ENCODE assay signal across 8 cellular contexts in the genomic region with DNA sequence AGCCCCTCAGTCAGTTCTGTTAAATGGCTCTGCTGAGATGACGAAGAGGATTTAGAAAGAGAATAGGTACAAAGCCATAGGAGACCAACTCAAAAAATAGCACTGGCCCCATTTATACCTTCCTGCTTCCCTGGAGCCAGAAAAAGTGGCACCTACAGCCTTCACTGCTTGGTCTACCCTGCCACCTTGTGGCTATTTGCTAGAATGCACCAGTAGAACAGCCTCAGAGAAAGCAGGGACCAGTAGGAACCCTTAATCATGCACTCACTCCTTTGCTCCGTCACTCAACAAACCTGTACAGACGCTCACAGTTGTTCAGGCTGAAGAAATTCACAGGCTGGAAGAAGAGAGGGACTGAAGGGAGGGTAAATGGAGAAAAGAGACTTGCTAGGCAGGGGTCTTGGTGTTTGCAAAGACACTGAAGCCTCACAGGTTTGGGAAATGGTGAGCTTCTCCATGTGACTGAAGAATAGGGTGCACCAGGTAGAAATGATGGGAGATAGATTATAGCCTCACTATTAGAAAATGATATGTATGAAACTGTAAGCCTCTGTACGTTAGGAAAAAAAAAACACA. TPM values are rescaled to one million over a fixed set of nuclear protein-coding genes. Genes with fewer than 3 reads are reported as not detected.
DNase-seq lines count a peak whose midpoint lies in the region; ATAC-seq and TF ChIP-seq lines count a peak whose summit lies in the region.

No MANE protein-coding gene starts in this region.

- H3K79me2 ChIP-seq in GM23338 (replicated peaks; ENCODE audit: insufficient read depth), result no peaks in the 10 kb centered on the region

- peak; percentile 79 for DNase-seq in EL
- DNase-seq in GM23338 (ENCODE audit: low spot score), result peak; percentile 88
- DNase-seq in LoVo (ENCODE audit: low spot score), result peak; percentile 80
- peak in 2 of 3 donors; percentile 64 to 91 for DNase-seq in Peyer's patch
- DNase-seq in activated T-cell treated with anti-CD3 and anti-CD28 coated beads, Interleukin-2, amount 50 U/mL, for 72 hours, result peak; percentile 68 to 79
- DNase-seq in fibroblast of peridontal ligament (ENCODE audit: extremely low read depth), result peak; percentile 79
- DNase-seq in occipital lobe (lab: John Stamatoyannopoulos, UW), result peak; percentile 59
- peak; percentile 78 for DNase-seq in transverse colon

- TF ChIP-seq EP300 in transverse colon (IDR thresholded peaks at IDR 0.05; ENCODE audit: low read depth), result no peak

- H3K9me2 ChIP-seq in GM23338 (ENCODE audit: insufficient read depth), result no peaks in the 10 kb centered on the region

- TF ChIP-seq POLR2A in Peyer's patch (IDR thresholded peaks at IDR 0.05) (no peak), transverse colon (IDR thresholded peaks at IDR 0.05) (no peak)

- no peaks in the 10 kb centered on the region for H4K20me1 ChIP-seq in GM23338 (replicated peaks; ENCODE audit: insufficient read depth)

- no peaks in the 10 kb centered on the region for H3K27me3 ChIP-seq in GM23338 (ENCODE audit: insufficient read depth)
- H3K27me3 ChIP-seq in Peyer's patch, result no peaks in the 10 kb centered on the region
- H3K27me3 ChIP-seq in transverse colon, result no peaks in the 10 kb centered on the region

- H3F3A ChIP-seq in GM23338 (replicated peaks; ENCODE audit: low read depth), result no peaks in the 10 kb centered on the region

- TF ChIP-seq CTCF in GM23338 (conservative IDR thresholded peaks at IDR 0.05; ENCODE audit: low read depth in 2 of 2), result peak; percentile 94 to 99
- peak; percentile 70 to 96 (median 91) for TF ChIP-seq CTCF in Peyer's patch (IDR thresholded peaks at IDR 0.05)
- TF ChIP-seq CTCF in transverse colon (IDR thresholded peaks at IDR 0.05), result peak; percentile 83 to 94 (median 91)

- H3K36me3 ChIP-seq in GM23338 (ENCODE audit: insufficient read depth) (no peaks in the 10 kb centered on the region), Peyer's patch (no peaks in the 10 kb centered on the region), transverse colon (no peaks in the 10 kb centered on the region)

- H3K27ac Mint-ChIP-seq in GM23338, result no peak overlapping the region
- H3K27ac Mint-ChIP-seq in activated T-cell treated with anti-CD3 and anti-CD28 coated beads, Interleukin-2, amount 50 U/mL, for 72 hours, result no peak overlapping the region

- H3K4me1 ChIP-seq in GM23338 (ENCODE audit: insufficient read depth) (peaks cover 3% of the 10 kb centered on the region; the same call in 1 of the 2 replicates), Peyer's patch (no peaks in the 10 kb centered on the region), transverse colon (peaks cover 0 to 5% (median 0%) of the 10 kb centered on the region in 4 donors)

- intact Hi-C loops in transverse colon (cut with DNase I; ENCODE audit: low total_unique reads), result no loop called here

- peak; percentile 95 for ATAC-seq in GM23338
- peak; percentile 78 to 81 for ATAC-seq in activated T-cell treated with anti-CD3 and anti-CD28 coated beads, Interleukin-2, amount 50 U/mL, for 72 hours (replicated peaks in 1 of 2)

- no peaks in the 10 kb centered on the region for H3K9me3 Mint-ChIP-seq in GM23338
- H3K9me3 Mint-ChIP-seq in activated T-cell treated with anti-CD3 and anti-CD28 coated beads, Interleukin-2, amount 50 U/mL, for 72 hours, result no peaks in the 10 kb centered on the region

- in situ Hi-C loops in transverse colon (cut with MboI; ENCODE audit: low pct_ligation_motif_present in 1 of 4, low pct_unique_long_range_greater_than_20kb in 1 of 4, low sequenced_read_pairs in 3 of 4), result no loop called here

- peaks cover 3% of the 10 kb centered on the region; the same call in 2 of the 3 replicates for H3K4me1 Mint-ChIP-seq in GM23338
- H3K4me1 Mint-ChIP-seq in activated T-cell treated with anti-CD3 and anti-CD28 coated beads, Interleukin-2, amount 50 U/mL, for 72 hours (ENCODE audit: low read depth), result peaks cover 14% of the 10 kb centered on the region

- no peak overlapping the region for H2AFZ ChIP-seq in GM23338

- no peaks in the 10 kb centered on the region for H3K36me3 Mint-ChIP-seq in GM23338 (ENCODE audit: low read depth)
- no peaks in the 10 kb centered on the region for H3K36me3 Mint-ChIP-seq in activated T-cell treated with anti-CD3 and anti-CD28 coated beads, Interleukin-2, amount 50 U/mL, for 72 hours (ENCODE audit: insufficient read depth in 2 of 2)

- no peak overlapping the region for H3K4me3 Mint-ChIP-seq in GM23338
- H3K4me3 Mint-ChIP-seq in activated T-cell treated with anti-CD3 and anti-CD28 coated beads, Interleukin-2, amount 50 U/mL, for 72 hours, result no peak overlapping the region

- H3K27ac ChIP-seq in GM23338 (ENCODE audit: low read depth) (no peak overlapping the region), Peyer's patch (no peak overlapping the region), transverse colon (no peak overlapping the region)

- H3K27me3 Mint-ChIP-seq in GM23338 (ENCODE audit: insufficient read depth, low read depth, poor library complexity), result no peaks in the 10 kb centered on the region
- H3K27me3 Mint-ChIP-seq in activated T-cell treated with anti-CD3 and anti-CD28 coated beads, Interleukin-2, amount 50 U/mL, for 72 hours (ENCODE audit: low read depth), result no peaks in the 10 kb centered on the region

- H3K9me3 ChIP-seq in Peyer's patch, result no peaks in the 10 kb centered on the region
- no peaks in the 10 kb centered on the region for H3K9me3 ChIP-seq in transverse colon

- WGBS in transverse colon (ENCODE audit: low coverage in 1 of 2), 2 donors, result 5 to 28% methylated on average over 2 to 4 of the region's 4 CpGs

- no peak overlapping the region for H3K4me2 ChIP-seq in GM23338

- H3K4me3 ChIP-seq in GM23338, result no peak overlapping the region
- no peak overlapping the region for H3K4me3 ChIP-seq in Peyer's patch
- no peak overlapping the region for H3K4me3 ChIP-seq in transverse colon

RNA-seq across cellular contexts. Expression of a gene that starts 12.1 kb away (rescaled TPM):
- total RNA-seq in GM23338 (2014; rRNA removed; shearing (Covaris generic)), result not detected in 2 replicates
- not detected in 2 replicates for polyA plus RNA-seq in GM23338 (2016; fragmentation: Nextera tagmentation; extraction: Ambion mirVana)
- total RNA-seq in Peyer's patch, result not detected
- total RNA-seq in activated T-cell treated with anti-CD3 and anti-CD28 coated beads, Interleukin-2, amount 50 U/mL, for 72 hours, result not detected
- total RNA-seq in occipital lobe, result not detected
- total RNA-seq in transverse colon, result not detected

RNA-seq across cellular contexts. Expression of a gene that starts 30.8 kb away (rescaled TPM):
- total RNA-seq in GM23338 (2014; rRNA removed; shearing (Covaris generic)), result 5.4 and 5.9 TPM in 2 replicates
- polyA plus RNA-seq in GM23338 (2016; fragmentation: Nextera tagmentation; extraction: Ambion mirVana), result 2.5 and 2.6 TPM in 2 replicates
- total RNA-seq in Peyer's patch (10 to 100 TPM in 3 of 4 donors, 1 to 10 TPM in 1; 7.4 to 79.2 (median 25.7) TPM), occipital lobe (7.5 TPM), transverse colon (10 to 100 TPM; 18.7 to 65.5 (median 32.5) TPM)
- total RNA-seq in activated T-cell treated with anti-CD3 and anti-CD28 coated beads, Interleukin-2, amount 50 U/mL, for 72 hours, result 100 to 1,000 TPM; 106 to 118 TPM

RNA-seq across cellular contexts. Expression of a gene that starts 44.3 kb away (rescaled TPM):
- not detected in 2 replicates for total RNA-seq in GM23338 (2014; rRNA removed; shearing (Covaris generic))
- polyA plus RNA-seq in GM23338 (2016; fragmentation: Nextera tagmentation; extraction: Ambion mirVana), result 3.2 and 3.9 TPM in 2 replicates
- total RNA-seq in Peyer's patch, result 10 to 100 TPM; 15.9 to 97.6 (median 46.5) TPM
- total RNA-seq in activated T-cell treated with anti-CD3 and anti-CD28 coated beads, Interleukin-2, amount 50 U/mL, for 72 hours, result not detected
- 5.6 TPM for total RNA-seq in occipital lobe
- 10 to 100 TPM in 3 of 4 donors, not detected in 1; 14.2 to 29.5 (median 16.2) TPM for total RNA-seq in transverse colon
